In genomic region chr4:71259911-71260331, GRCh38 we compare ENCODE assay signal across 12 cellular contexts.
DNase-seq lines count a peak whose midpoint lies in the region; ATAC-seq lines count a peak whose summit lies in the region.
"Had no signal": no experiment of that assay in that cellular context is flagged by ENCODE, and none has a peak within 500 bp of the region (broad histone marks: within the 10 kb centered on the region; RNA-seq: fewer than 3 reads in every experiment).

No MANE protein-coding gene starts in this region.

- intact Hi-C loops in Right ventricle myocardium inferior (cut with DNase I): loop anchor here (2.0 to 5.0 kb wide), 2 partner anchors 27 to 187 kb away; no protein-coding TSS in a partner anchor
- intact Hi-C loops in cardiac septum (cut with DNase I): loop anchor here (10.0 kb wide), 1 partner anchor 185 kb away; no protein-coding TSS in a partner anchor
- intact Hi-C loops in left colon (cut with DNase I, micrococcal nuclease): no loop called here

- DNase-seq in Right ventricle myocardium inferior (ENCODE audit: missing footprints): no peak
- no peak for DNase-seq in cardiac septum (ENCODE audit: low spot score)
- DNase-seq in dermis blood vessel endothelial cell: peak; percentile 5
- no peak for DNase-seq in left colon
- no peak for DNase-seq in activated naive CD4-positive, alpha-beta T cell treated with anti-CD3 and anti-CD28 coated beads, Interleukin-2, amount 50 U/mL, for 16 hours
- DNase-seq in stimulated activated CD4-positive, alpha-beta T cell treated with anti-CD3 and anti-CD28 coated beads, Interleukin-2, amount 100 ng/mL, for 24 hours: no peak
- no peak for DNase-seq in NCI-H345 treated with DMSO at 0.1 percent for 48 hours (lab: John Stamatoyannopoulos, UW; ENCODE audit: unreplicated experiment)
- DNase-seq: H9, KG1, thyroid gland had no signal

- ATAC-seq in Right ventricle myocardium inferior (peak; percentile 67), left colon (peak; percentile 44), GM21360 (IDR thresholded peaks at IDR 0.05; ENCODE audit: unreplicated experiment) (no peak)
- ATAC-seq: A549 had no signal

Comparison
In these comparisons a context has a peak if more than half of its experiments do, and no peak if none do; other contexts are left out.
1. intact Hi-C loops: an anchor here in Right ventricle myocardium inferior (2.0 to 5.0 kb wide) and cardiac septum (10.0 kb wide); none called in left colon.